ENCODE assay signal across 15 cellular contexts in genomic region chr11:122714484-122714883, GRCh38. TPM values are rescaled to one million over a fixed set of nuclear protein-coding genes. Genes with fewer than 3 reads are reported as not detected.
A peak's percentile ranks its signal among the peaks of the same experiment; 100 is the strongest.
DNase-seq lines count a peak whose midpoint lies in the region; ATAC-seq, FAIRE-seq and TF ChIP-seq lines count a peak whose summit lies in the region.
"Had no signal": no experiment of that assay in that cellular context is flagged by ENCODE, and none has a peak within 500 bp of the region (broad histone marks: within the 10 kb centered on the region; RNA-seq: fewer than 3 reads in every experiment).

No MANE protein-coding gene starts in this region.

- FAIRE-seq in GM12878 (lab: Jason Lieb, UNC) (no peak), GM12892 (lab: Jason Lieb, UNC) (no peak)
- FAIRE-seq: H1 had no signal

- DNase-seq in natural killer cell (no peak), NOMO-1 (lab: John Stamatoyannopoulos, UW; ENCODE audit: unreplicated experiment in 2 of 2) (peak; percentile 53 to 73), GM12878 (ENCODE audit: low read depth, low spot score) (no peak), upper lobe of left lung (peak in 1 of 2 donors; percentile 61), COR-L47 (lab: John Stamatoyannopoulos, UW) (no peak), GM12892 (ENCODE audit: insufficient read length) (no peak), RPMI8226 (no peak)
- DNase-seq in natural killer cell treated with Interleukin-12 subunit alpha and Interleukin-12 subunit beta and Interleukin-15 and Interleukin-18, amount 100 ng/mL, for 72 hours (ENCODE audit: low spot score), result no peak
- DNase-seq: activated naive CD4-positive, alpha-beta T cell treated with anti-CD3 and anti-CD28 coated beads, Interleukin-2, amount 50 U/mL, for 16 hours; dorsolateral prefrontal cortex; MG63 had no signal

- no peaks in the 10 kb centered on the region for H4K20me1 ChIP-seq in GM12878 (ENCODE audit: control insufficient read depth, insufficient read depth)

- CTCF ChIA-PET in GM12878 (lab: Yijun Ruan, JAX), result no interaction called here

- H3K27ac Mint-ChIP-seq in natural killer cell, result peak overlapping the region; percentile 54 to 68
- peak overlapping the region in 1 of 2 donors; percentile 21 for H3K27ac Mint-ChIP-seq in natural killer cell treated with Interleukin-12 subunit alpha and Interleukin-12 subunit beta and Interleukin-15 and Interleukin-18, amount 100 ng/mL, for 72 hours
- H3K27ac Mint-ChIP-seq: T-helper 1 cell treated with Interleukin-12 subunit alpha and Interleukin-12 subunit beta and Interleukin-4 antibody, amounts not matched to agents 30 μg/mL and 1 μg/mL, for 36 hours had no signal

- H3K36me3 ChIP-seq in GM12878 (ENCODE audit: control insufficient read depth in 2 of 2, insufficient read depth in 2 of 2, low read length in 1 of 2) (no peaks in the 10 kb centered on the region), upper lobe of left lung (no peaks in the 10 kb centered on the region)

- H3K4me2 ChIP-seq in GM12878 (ENCODE audit: control insufficient read depth, insufficient read depth), result peak overlapping the region; percentile 9; the same call in 1 of the 2 replicates

- H3K9me3 Mint-ChIP-seq in natural killer cell, result no peaks in the 10 kb centered on the region
- H3K9me3 Mint-ChIP-seq in natural killer cell treated with Interleukin-12 subunit alpha and Interleukin-12 subunit beta and Interleukin-15 and Interleukin-18, amount 100 ng/mL, for 72 hours, result no peaks in the 10 kb centered on the region
- H3K9me3 Mint-ChIP-seq: neural crest cell; T-helper 1 cell treated with Interleukin-12 subunit alpha and Interleukin-12 subunit beta and Interleukin-4 antibody, amounts not matched to agents 30 μg/mL and 1 μg/mL, for 36 hours had no signal

- RAD21 ChIA-PET in GM12878 (lab: Charles Lee; ENCODE audit: unreplicated experiment), result no interaction called here

- no peak for TF ChIP-seq POLR2A in GM12878 (IDR thresholded peaks at IDR 0.05; ENCODE audit: low read depth, low read length)
- TF ChIP-seq POLR2A in upper lobe of left lung (IDR thresholded peaks at IDR 0.05), result no peak
- TF ChIP-seq POLR2A in GM12892 (IDR thresholded peaks at IDR 0.05; ENCODE audit: low read depth, low read length), result no peak

- ATAC-seq in natural killer cell (no peak), GM12878 (no peak), upper lobe of left lung (ENCODE audit: low FRiP score in 2 of 2) (peak in 1 of 2 donors; percentile 68)
- no peak for ATAC-seq in natural killer cell treated with Interleukin-12 subunit alpha and Interleukin-12 subunit beta and Interleukin-15 and Interleukin-18, amount 100 ng/mL, for 72 hours

- BruUV-seq in GM12878 (replicated peaks; lab: Mats Ljungman, UMichigan), result no TSS peak

- TF ChIP-seq CTCF in natural killer cell (IDR thresholded peaks at IDR 0.05), result no peak
- no peak for TF ChIP-seq CTCF in GM12878 (IDR thresholded peaks at IDR 0.05 in 2 of 3, conservative IDR thresholded peaks at IDR 0.05 in 1 of 3; ENCODE audit: control insufficient read depth in 2 of 3, extremely low read depth in 1 of 3, insufficient read depth in 1 of 3, low read depth in 3 of 3, low read length in 3 of 3)
- no peak for TF ChIP-seq CTCF in upper lobe of left lung (IDR thresholded peaks at IDR 0.05)

- H3K27ac ChIP-seq in GM12878 (ENCODE audit: control insufficient read depth, insufficient read depth) (no peak overlapping the region), upper lobe of left lung (peak overlapping the region; percentile 32 to 71 (median 58))
- H3K27ac ChIP-seq: RWPE1 had no signal

- in situ Hi-C loops in GM12878 (cut with MboI), result no loop called here

- no peaks in the 10 kb centered on the region for H3K79me2 ChIP-seq in GM12878 (ENCODE audit: control insufficient read depth, insufficient read depth, low read length)

- no peaks in the 10 kb centered on the region for H3K36me3 Mint-ChIP-seq in natural killer cell
- no peaks in the 10 kb centered on the region for H3K36me3 Mint-ChIP-seq in natural killer cell treated with Interleukin-12 subunit alpha and Interleukin-12 subunit beta and Interleukin-15 and Interleukin-18, amount 100 ng/mL, for 72 hours

- H3K9me3 ChIP-seq in GM12878 (replicated peaks; ENCODE audit: control insufficient read depth, insufficient read depth, low read length), result no peaks in the 10 kb centered on the region
- H3K9me3 ChIP-seq in upper lobe of left lung, result no peaks in the 10 kb centered on the region
- H3K9me3 ChIP-seq: MG63 had no signal

- H2AFZ ChIP-seq in GM12878 (ENCODE audit: control insufficient read depth, low read depth, low read length), result no peak overlapping the region

- no peak overlapping the region for H3K4me3 Mint-ChIP-seq in natural killer cell
- H3K4me3 Mint-ChIP-seq in natural killer cell treated with Interleukin-12 subunit alpha and Interleukin-12 subunit beta and Interleukin-15 and Interleukin-18, amount 100 ng/mL, for 72 hours, result no peak overlapping the region
- H3K4me3 Mint-ChIP-seq: neural crest cell; T-helper 1 cell treated with Interleukin-12 subunit alpha and Interleukin-12 subunit beta and Interleukin-4 antibody, amounts not matched to agents 30 μg/mL and 1 μg/mL, for 36 hours had no signal

- SMC1A ChIA-PET in GM12878 (lab: Charles Lee; ENCODE audit: uncharacterized antibody, unreplicated experiment), result interaction anchor here (1.0 kb wide), 1 partner anchor 41 kb away, joined by 3 read pairs; no protein-coding TSS in a partner anchor

- 1% methylated on average over 5 of the region's 5 CpGs for WGBS in GM12878 (ENCODE audit: insufficient coverage, insufficient replicate concordance, low lambda C conversion rate, missing lambda C conversion rate)
- 85 to 88% methylated on average over 5 of the region's 5 CpGs for WGBS in upper lobe of left lung, 2 donors

- H3K4me3 ChIP-seq in GM12878, result no peak overlapping the region
- no peak overlapping the region for H3K4me3 ChIP-seq in upper lobe of left lung
- H3K4me3 ChIP-seq: dorsolateral prefrontal cortex, MG63 had no signal

- H3K9ac ChIP-seq in GM12878 (ENCODE audit: control insufficient read depth, insufficient read depth, low read length), result no peak overlapping the region

- no peaks in the 10 kb centered on the region; a peak in 2 of 4 replicates for H3K27me3 ChIP-seq in GM12878 (replicated peaks in 1 of 2; ENCODE audit: control insufficient read depth in 2 of 2, insufficient read depth in 2 of 2, low read length in 1 of 2)
- no peaks in the 10 kb centered on the region for H3K27me3 ChIP-seq in upper lobe of left lung
- H3K27me3 ChIP-seq: dorsolateral prefrontal cortex, MG63 had no signal

- TF ChIP-seq RAD21 in GM12878 (IDR thresholded peaks at IDR 0.05; ENCODE audit: insufficient read depth, low read depth, low read length), result no peak

- H3K4me1 ChIP-seq in GM12878 (ENCODE audit: control insufficient read depth, insufficient read depth, low read length), result peaks cover 26% of the 10 kb centered on the region
- H3K4me1 ChIP-seq in upper lobe of left lung, result peaks cover 7 to 14% (median 9%) of the 10 kb centered on the region in 4 donors

- peaks cover 49 to 63% of the 10 kb centered on the region in 2 donors for H3K4me1 Mint-ChIP-seq in natural killer cell
- peaks cover 33 to 44% of the 10 kb centered on the region in 2 donors for H3K4me1 Mint-ChIP-seq in natural killer cell treated with Interleukin-12 subunit alpha and Interleukin-12 subunit beta and Interleukin-15 and Interleukin-18, amount 100 ng/mL, for 72 hours (ENCODE audit: low read depth in 2 of 2)
- H3K4me1 Mint-ChIP-seq: neural crest cell had no signal

- no peaks in the 10 kb centered on the region for H3K27me3 Mint-ChIP-seq in natural killer cell (ENCODE audit: low read depth in 2 of 2)
- H3K27me3 Mint-ChIP-seq in natural killer cell treated with Interleukin-12 subunit alpha and Interleukin-12 subunit beta and Interleukin-15 and Interleukin-18, amount 100 ng/mL, for 72 hours, result no peaks in the 10 kb centered on the region

- POLR2A ChIA-PET in GM12878 (lab: Charles Lee), result no interaction called here

- TF ChIP-seq EP300 in GM12878 (IDR thresholded peaks at IDR 0.05; ENCODE audit: borderline replicate concordance in 1 of 2, control insufficient read depth in 1 of 2, low read depth in 2 of 2, low read length in 2 of 2) (no peak), upper lobe of left lung (IDR thresholded peaks at IDR 0.05) (peak in 2 of 4 donors; percentile 55 to 73)

- intact Hi-C loops in natural killer cell (cut with micrococcal nuclease), result no loop called here
- intact Hi-C loops in GM12878 (cut with micrococcal nuclease; ENCODE audit: unreplicated experiment), result no loop called here

TF ChIP-seq in GM12878, 131 proteins besides CTCF, POLR2A, EP300 and RAD21 (continues in another document):
- TF ChIP-seq HCFC1 (IDR thresholded peaks at IDR 0.05; ENCODE audit: low read length), result no peak
- TF ChIP-seq E2F4 (IDR thresholded peaks at IDR 0.05; ENCODE audit: low read depth, low read length), result no peak
- TF ChIP-seq SREBF1 (IDR thresholded peaks at IDR 0.05; ENCODE audit: low read length), result no peak

RNA-seq across cellular contexts. Expression of gene UBASH3B, which starts 59.0 kb away (rescaled TPM):
- total RNA-seq in natural killer cell (10 to 100 TPM; 28.7 to 33.9 (median 33.5) TPM), GM12878 (2014; rRNA removed) (0.82 and 3.3 TPM in 2 replicates), GM12878 (2014; rRNA removed; fragmentation: Illumina TruSeq; extraction: Trizol) (0.37 and 0.49 TPM in 2 replicates), GM12878 (2021) (1.2 and 1.3 TPM in 2 replicates), upper lobe of left lung (10 to 100 TPM; 24.0 to 54.2 (median 40.4) TPM)
- 1 to 10 TPM; 3.4 to 3.5 TPM for total RNA-seq in natural killer cell treated with Interleukin-12 subunit alpha and Interleukin-12 subunit beta and Interleukin-15 and Interleukin-18, amount 100 ng/mL, for 72 hours
- total RNA-seq in GM12878 (2013; cell fraction: nucleolus; rRNA removed), result 1.1 and 2.1 TPM in 2 replicates
- polyA plus RNA-seq in GM12878 (2011; ENCODE audit: low read depth), result 0.64 TPM
- polyA plus RNA-seq in GM12878 (2011; rRNA removed) (1.8 and 2.0 TPM in 2 replicates), GM12878 (2014; fragmentation: Illumina TruSeq; extraction: Trizol) (0.29 and 0.55 TPM in 2 replicates), GM12878 (2014; fragmentation: Nextera tagmentation; extraction: Ambion mirVana) (under 1 TPM; 0.18 TPM), GM12878 (2014; rRNA removed) (0.59 and 0.60 TPM in 2 replicates), GM12878 (2016; fragmentation: Nextera tagmentation; extraction: Ambion mirVana) (under 1 TPM; 0.55 to 0.72 TPM)
- 3.0 and 4.0 TPM in 2 replicates for polyA plus RNA-seq in GM12878 (2011; cell fraction: cytosol; rRNA removed)
- 1.4 and 1.7 TPM in 2 replicates for polyA plus RNA-seq in GM12878 (2011; cell fraction: nucleus; rRNA removed)
- 0.73 and 1.2 TPM in 2 replicates for polyA plus RNA-seq in GM12878 (2012)
- 6.4 and 9.0 TPM in 2 replicates for polyA minus RNA-seq in GM12878 (2011; rRNA and poly(A)+ RNA removed)
- polyA minus RNA-seq in GM12878 (2011; cell fraction: cytosol; rRNA and poly(A)+ RNA removed), result 4.7 and 6.5 TPM in 2 replicates
- polyA minus RNA-seq in GM12878 (2011; cell fraction: nucleus; rRNA and poly(A)+ RNA removed), result 1.3 and 2.3 TPM in 2 replicates
- 6.4 TPM for polyA plus RNA-seq in GM12892 (2012; ENCODE audit: missing spikeins)

Comparison
In these comparisons a context has a peak if more than half of its experiments do, and no peak if none do; other contexts are left out.
1. RNA of gene UBASH3B, which starts 59.0 kb away (total RNA-seq): 24.0 to 54.2 TPM in upper lobe of left lung and 28.7 to 33.9 TPM in natural killer cell; 3.4 to 3.5 TPM in natural killer cell treated with Interleukin-12 subunit alpha and Interleukin-12 subunit beta and Interleukin-15 and Interleukin-18, amount 100 ng/mL, for 72 hours and 0.37 to 3.3 TPM in GM12878; every median in the first group is over 4 times any median in the second.
2. DNase-seq: peak in NOMO-1 (2 of 2); none in natural killer cell (single experiment), natural killer cell treated with Interleukin-12 subunit alpha and Interleukin-12 subunit beta and Interleukin-15 and Interleukin-18, amount 100 ng/mL, for 72 hours (single experiment), GM12878 (single experiment), COR-L47 (single experiment), GM12892 (single experiment) and RPMI8226 (single experiment).